In genomic region chr11:75342231-75342918, GRCh38 we compare ENCODE assay signal across 9 cellular contexts. TPM values are rescaled to one million over a fixed set of nuclear protein-coding genes. Genes with fewer than 3 reads are reported as not detected.
DNase-seq lines count a peak whose midpoint lies in the region; ATAC-seq, FAIRE-seq and TF ChIP-seq lines count a peak whose summit lies in the region.
"Had no signal": no experiment of that assay in that cellular context is flagged by ENCODE, and none has a peak within 500 bp of the region (broad histone marks: within the 10 kb centered on the region; RNA-seq: fewer than 3 reads in every experiment).

No MANE protein-coding gene starts in this region.

- no peaks in the 10 kb centered on the region for H4K20me1 ChIP-seq in hepatocyte (ENCODE audit: insufficient read depth, poor library complexity, severe bottlenecking)

- H3K27me3 ChIP-seq in hepatocyte, result no peaks in the 10 kb centered on the region
- no peaks in the 10 kb centered on the region for H3K27me3 ChIP-seq in small intestine (ENCODE audit: control insufficient read depth in 2 of 2, insufficient read depth in 2 of 2, low read length in 2 of 2)

- H3K4me3 ChIP-seq in hepatocyte (no peak overlapping the region), small intestine (ENCODE audit: low read depth in 1 of 2, low read length in 2 of 2) (no peak overlapping the region)

- peak overlapping the region; percentile 84 for H3K27ac ChIP-seq in hepatocyte
- peak overlapping the region; percentile 12 to 88 for H3K27ac ChIP-seq in small intestine (ENCODE audit: low read depth in 1 of 2, low read length in 1 of 2)

- H3K4me1 ChIP-seq in hepatocyte (ENCODE audit: insufficient read depth), result peaks cover 99% of the 10 kb centered on the region
- H3K4me1 ChIP-seq in small intestine (ENCODE audit: control insufficient read depth in 2 of 2, insufficient read depth in 1 of 2, low read depth in 1 of 2, low read length in 1 of 2), result peaks cover 46 to 71% of the 10 kb centered on the region in 2 donors

- H3K36me3 ChIP-seq in hepatocyte (replicated peaks; ENCODE audit: insufficient read depth, low read depth) (no peaks in the 10 kb centered on the region), small intestine (ENCODE audit: control insufficient read depth in 2 of 2, insufficient read depth in 2 of 2, low read length in 2 of 2) (no peaks in the 10 kb centered on the region)

- H2AFZ ChIP-seq in hepatocyte, result no peak overlapping the region

- no peaks in the 10 kb centered on the region for H3K9me2 ChIP-seq in hepatocyte (replicated peaks; ENCODE audit: insufficient read depth)

- ATAC-seq in HG03175 (IDR thresholded peaks at IDR 0.05; ENCODE audit: unreplicated experiment) (no peak), GM21825 (IDR thresholded peaks at IDR 0.05; ENCODE audit: unreplicated experiment) (no peak), GM18907 (IDR thresholded peaks at IDR 0.05; ENCODE audit: unreplicated experiment) (no peak)

- peak; percentile 35 for DNase-seq in GF-D8 (lab: John Stamatoyannopoulos, UW)
- peak; percentile 68 to 75 for DNase-seq in SHP77 (lab: John Stamatoyannopoulos, UW)
- DNase-seq in hepatocyte (ENCODE audit: low spot score), result no peak
- no peak for DNase-seq in small intestine
- DNase-seq in H4 (ENCODE audit: low spot score), result no peak
- DNase-seq: NCI-H2171 had no signal

- H3K9me3 ChIP-seq in hepatocyte (ENCODE audit: low read depth), result no peaks in the 10 kb centered on the region
- no peaks in the 10 kb centered on the region for H3K9me3 ChIP-seq in small intestine (ENCODE audit: control insufficient read depth, low read depth)

- H3K79me2 ChIP-seq in hepatocyte, result peaks cover 85% of the 10 kb centered on the region

- no peak for FAIRE-seq in small intestine (lab: Jason Lieb, UNC)

- H3K4me2 ChIP-seq in hepatocyte, result peak overlapping the region; percentile 11

- TF ChIP-seq CTCF in hepatocyte (IDR thresholded peaks at IDR 0.05; ENCODE audit: poor library complexity), result no peak

- 84% methylated on average over 15 of the region's 15 CpGs for WGBS in hepatocyte (ENCODE audit: low lambda C conversion rate, missing lambda C conversion rate)
- WGBS in small intestine, 3 donors, result 44 to 61% (median 48%) methylated on average over 15 of the region's 15 CpGs

RNA-seq across cellular contexts. Expression of gene ARRB1, which starts 9.1 kb away (rescaled TPM):
- 83.2 and 91.3 TPM in 2 replicates for total RNA-seq in hepatocyte
- polyA plus RNA-seq in hepatocyte, result 15.2 and 16.2 TPM in 2 replicates
- 10 to 100 TPM; 20.0 to 41.5 (median 28.2) TPM for polyA plus RNA-seq in small intestine
- 7.3 and 9.3 TPM in 2 replicates for total RNA-seq in H4 (2014; rRNA removed; shearing (Covaris generic))

RNA-seq across cellular contexts. Expression of gene RPS3, which starts 56.9 kb away (rescaled TPM):
- total RNA-seq in hepatocyte, result 1,201 and 1,418 TPM in 2 replicates
- polyA plus RNA-seq in hepatocyte, result 1,042 and 1,094 TPM in 2 replicates
- polyA plus RNA-seq in small intestine, result 1,000 to 10,000 TPM; 1,492 to 4,274 (median 2,891) TPM
- total RNA-seq in H4 (2014; rRNA removed; shearing (Covaris generic)), result 2,042 and 2,419 TPM in 2 replicates

Comparison
In these comparisons a context has a peak if more than half of its experiments do, and no peak if none do; other contexts are left out.
1. DNase-seq: peak in GF-D8 (single experiment) and SHP77 (2 of 2); none in hepatocyte (single experiment), small intestine (single experiment) and H4 (single experiment).